Comparison of ENCODE assay signal across 18 cellular contexts in genomic region chr10:1378473-1378872, GRCh38.
"Had no signal": no experiment of that assay in that cellular context is flagged by ENCODE, and none has a peak within 500 bp of the region (broad histone marks: within the 10 kb centered on the region; RNA-seq: fewer than 3 reads in every experiment).

No MANE protein-coding gene starts in this region.

- DNase-seq: activated CD4-positive, alpha-beta T cell treated with anti-CD3 and anti-CD28 coated beads for 1 hour; activated CD4-positive, alpha-beta T cell treated with anti-CD3 and anti-CD28 coated beads, Interleukin-2, amount 50 U/mL, for 1 hour; activated naive CD4-positive, alpha-beta T cell treated with Interleukin-2 at 50 U/mL for 16 hours; amygdala; effector memory CD4-positive, alpha-beta T cell; hippocampal formation; kidney glomerular epithelial cell; left lung; natural killer cell; small intestine; stimulated activated CD4-positive, alpha-beta T cell treated with anti-CD3 and anti-CD28 coated beads, Interleukin-15, amount 100 ng/mL, for 24 hours; T-helper 1 cell; trophoblast cell had no signal

- H3K9me3 Mint-ChIP-seq: mesothelial cell of epicardium; natural killer cell; stimulated activated memory B cell treated with anti-CD40 and anti-IgM and Interleukin-4, amounts not matched to agents 10 μg/mL and 1 μg/mL and 100 μg/mL, for 72 hours had no signal

- H3K27ac Mint-ChIP-seq: mesothelial cell of epicardium; natural killer cell; stimulated activated memory B cell treated with anti-CD40 and anti-IgM and Interleukin-4, amounts not matched to agents 10 μg/mL and 1 μg/mL and 100 μg/mL, for 72 hours had no signal

- H3K27ac ChIP-seq: left lung had no signal

- H3K4me3 ChIP-seq: left lung had no signal

- H3K36me3 ChIP-seq: left lung had no signal

- H3K4me1 ChIP-seq: left lung had no signal

- ATAC-seq: left lung; natural killer cell; sciatic nerve; stimulated activated memory B cell treated with anti-CD40 and anti-IgM and Interleukin-4, amounts not matched to agents 10 μg/mL and 1 μg/mL and 100 μg/mL, for 72 hours had no signal

- FAIRE-seq: frontal cortex, small intestine, TTC549 had no signal

- H3K4me1 Mint-ChIP-seq: mesothelial cell of epicardium; natural killer cell; stimulated activated memory B cell treated with anti-CD40 and anti-IgM and Interleukin-4, amounts not matched to agents 10 μg/mL and 1 μg/mL and 100 μg/mL, for 72 hours had no signal

- H3K36me3 Mint-ChIP-seq: mesothelial cell of epicardium; natural killer cell; stimulated activated memory B cell treated with anti-CD40 and anti-IgM and Interleukin-4, amounts not matched to agents 10 μg/mL and 1 μg/mL and 100 μg/mL, for 72 hours had no signal

- H3K4me3 Mint-ChIP-seq: mesothelial cell of epicardium; natural killer cell; stimulated activated memory B cell treated with anti-CD40 and anti-IgM and Interleukin-4, amounts not matched to agents 10 μg/mL and 1 μg/mL and 100 μg/mL, for 72 hours had no signal

- H3K9me3 ChIP-seq: left lung had no signal
